11 cellular contexts compared by ENCODE assay signal in genomic region chr5:56440871-56441740, GRCh38.
A peak's percentile ranks its signal among the peaks of the same experiment; 100 is the strongest.
DNase-seq lines count a peak whose midpoint lies in the region; ATAC-seq and TF ChIP-seq lines count a peak whose summit lies in the region.
"Had no signal": no experiment of that assay in that cellular context is flagged by ENCODE, and none has a peak within 500 bp of the region (broad histone marks: within the 10 kb centered on the region; RNA-seq: fewer than 3 reads in every experiment).

No MANE protein-coding gene starts in this region.

- no peak overlapping the region for H4K5ac ChIP-seq in H9 (ENCODE audit: insufficient read length, low read depth, low read length)

- H3K79me2 ChIP-seq in H9 (ENCODE audit: insufficient read depth, low read length): no peaks in the 10 kb centered on the region

- H3K4ac ChIP-seq in H9 (ENCODE audit: low read depth, low read length): no peak overlapping the region

- no peak overlapping the region for H2AK5ac ChIP-seq in H9 (ENCODE audit: insufficient read length, low read length)

- no peak overlapping the region for H3K4me3 ChIP-seq in brain microvascular endothelial cell (ENCODE audit: low read depth, low read length)
- H3K4me3 ChIP-seq: testis had no signal

- no peak overlapping the region for H2BK120ac ChIP-seq in H9 (ENCODE audit: low read depth, low read length, poor library complexity, severe bottlenecking)

- no peaks in the 10 kb centered on the region for H3K9me3 Mint-ChIP-seq in H9

- H2BK12ac ChIP-seq in H9 (ENCODE audit: insufficient read length, low read depth, low read length): no peak overlapping the region

- no peaks in the 10 kb centered on the region for H3K36me3 ChIP-seq in brain microvascular endothelial cell (replicated peaks)

- H2AFZ ChIP-seq in H9 (ENCODE audit: low read length): no peak overlapping the region

- H4K91ac ChIP-seq in H9 (ENCODE audit: insufficient read length, low read depth, low read length): no peak overlapping the region

- intact Hi-C loops in Right ventricle myocardium inferior (cut with DNase I): no loop called here
- intact Hi-C loops in cardiac septum (cut with DNase I): no loop called here

- H3K9me3 ChIP-seq in H9 (ENCODE audit: control insufficient read depth, low read depth, low read length): no peaks in the 10 kb centered on the region
- H3K9me3 ChIP-seq: testis had no signal

- H3K23ac ChIP-seq in H9 (ENCODE audit: insufficient read length, low read depth, low read length): no peak overlapping the region

- H3K4me3 Mint-ChIP-seq in H9: no peak overlapping the region
- H3K4me3 Mint-ChIP-seq: activated naive CD8-positive, alpha-beta T cell had no signal

- no peak overlapping the region for H4K8ac ChIP-seq in H9 (replicated peaks; ENCODE audit: insufficient read length, low read depth, low read length)

- no peaks in the 10 kb centered on the region for H3K4me1 ChIP-seq in H9 (ENCODE audit: insufficient read depth, low read length)
- H3K4me1 ChIP-seq: testis had no signal

- no peak overlapping the region for H3K18ac ChIP-seq in H9 (ENCODE audit: insufficient read length, low read depth, low read length)

- no peaks in the 10 kb centered on the region for H3K79me1 ChIP-seq in H9 (ENCODE audit: insufficient read depth, low read depth, low read length, poor library complexity, severe bottlenecking)

- H4K20me1 ChIP-seq in H9 (ENCODE audit: control insufficient read depth, insufficient read depth, insufficient read length): no peaks in the 10 kb centered on the region

- H3K27ac ChIP-seq in brain microvascular endothelial cell: no peak overlapping the region
- no peak overlapping the region for H3K27ac ChIP-seq in H9 (ENCODE audit: insufficient read length, low read depth, low read length)
- H3K27ac ChIP-seq: testis had no signal

- H3K4me2 ChIP-seq in H9 (ENCODE audit: insufficient read depth, insufficient read length, low read length): no peak overlapping the region

- no peak for TF ChIP-seq CTCF in brain microvascular endothelial cell (IDR thresholded peaks at IDR 0.05; ENCODE audit: low read depth, low read length, missing control alignments)
- no peak for TF ChIP-seq CTCF in H9 (conservative IDR thresholded peaks at IDR 0.05)

- no peak for DNase-seq in Right ventricle myocardium inferior (ENCODE audit: missing footprints)
- no peak for DNase-seq in cardiac septum (ENCODE audit: low spot score)
- DNase-seq in brain microvascular endothelial cell: peak; percentile 68
- no peak for DNase-seq in left lobe of liver (ENCODE audit: low spot score)
- DNase-seq in ecto neural progenitor cell (ENCODE audit: low spot score): no peak
- no peak for DNase-seq in NCI-H2081 treated with DMSO at 0.1 percent for 48 hours (lab: John Stamatoyannopoulos, UW)
- DNase-seq in H9: no peak
- no peak for DNase-seq in GDM1 (lab: John Stamatoyannopoulos, UW)
- DNase-seq: T-helper 9 cell, testis had no signal

- H2BK15ac ChIP-seq in H9 (ENCODE audit: low read depth, low read length): no peak overlapping the region

- H3K56ac ChIP-seq in H9 (ENCODE audit: insufficient read length, low read depth, low read length): no peak overlapping the region

- no peak overlapping the region for H2BK5ac ChIP-seq in H9 (ENCODE audit: insufficient read length, low read length)

- H3K9ac ChIP-seq in H9 (ENCODE audit: extremely low read depth, insufficient read length, low read length): no peak overlapping the region

- ATAC-seq in Right ventricle myocardium inferior (peak; percentile 94), left lobe of liver (peak; percentile 59)

- no peak overlapping the region for H2BK20ac ChIP-seq in H9 (ENCODE audit: low read depth, low read length, poor library complexity, severe bottlenecking)

- H3K27ac Mint-ChIP-seq in H9: no peak overlapping the region
- H3K27ac Mint-ChIP-seq: activated naive CD8-positive, alpha-beta T cell had no signal

- WGBS in H9 (ENCODE audit: extremely low coverage, insufficient read length, low lambda C conversion rate): no CpG with 5 or more reads among the region's 7 CpGs

- no peaks in the 10 kb centered on the region for H3K36me3 Mint-ChIP-seq in H9 (ENCODE audit: insufficient read depth in 1 of 3, low read depth in 3 of 3)
- H3K36me3 Mint-ChIP-seq: activated naive CD8-positive, alpha-beta T cell had no signal

- no peaks in the 10 kb centered on the region for H3K27me3 ChIP-seq in brain microvascular endothelial cell (replicated peaks)
- H3K27me3 ChIP-seq in H9 (ENCODE audit: insufficient read depth, low read length): no peaks in the 10 kb centered on the region
- H3K27me3 ChIP-seq: testis had no signal

- H3K27me3 Mint-ChIP-seq in H9 (ENCODE audit: low read depth): no peaks in the 10 kb centered on the region
- H3K27me3 Mint-ChIP-seq: activated naive CD8-positive, alpha-beta T cell had no signal

- in situ Hi-C loops in brain microvascular endothelial cell (cut with HindIII; ENCODE audit: low pct_ligation_motif_present, low sequenced_read_pairs): no loop called here

- H3K23me2 ChIP-seq in H9 (ENCODE audit: insufficient read length, low read depth, low read length, poor library complexity, severe bottlenecking): no peaks in the 10 kb centered on the region

- H3K4me1 Mint-ChIP-seq in H9: peaks cover 8 to 18% of the 10 kb centered on the region in 2 experiments

- no peak overlapping the region for H3T11ph ChIP-seq in H9 (ENCODE audit: low read length)

- H3K14ac ChIP-seq in H9 (ENCODE audit: insufficient read depth, low read length): no peak overlapping the region
